Comparison of ENCODE assay signal across 19 cellular contexts in the genomic region with DNA sequence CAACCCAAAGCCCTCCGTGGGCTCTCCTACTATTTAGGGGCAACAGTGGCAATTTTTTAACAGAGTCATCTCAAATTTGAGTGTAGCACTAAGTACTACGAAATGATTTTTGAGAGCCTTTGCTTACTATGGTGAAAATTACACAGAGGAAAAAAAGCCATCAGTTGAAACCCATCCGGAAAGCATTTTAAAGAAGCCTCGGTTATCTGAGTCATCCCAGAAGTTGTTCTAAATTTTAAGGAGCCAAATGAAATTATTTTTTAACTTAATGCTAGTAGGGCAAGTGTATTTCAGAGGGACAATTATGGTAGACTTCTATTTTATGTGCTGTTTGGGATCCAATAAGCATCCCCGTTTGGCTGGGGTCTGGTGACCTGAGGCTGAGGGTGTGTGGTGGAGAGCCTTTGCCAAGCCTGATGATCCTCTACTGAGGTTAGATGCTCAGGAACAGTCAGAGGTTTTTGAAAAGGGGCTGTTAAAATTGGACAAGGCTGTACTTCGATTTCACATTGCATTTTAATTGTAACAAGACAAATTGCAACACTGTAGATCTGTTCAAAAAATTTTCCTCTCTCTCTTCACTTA. TPM values are rescaled to one million over a fixed set of nuclear protein-coding genes. Genes with fewer than 3 reads are reported as not detected.
DNase-seq lines count a peak whose midpoint lies in the region; ATAC-seq and TF ChIP-seq lines count a peak whose summit lies in the region.
"Had no signal": no experiment of that assay in that cellular context is flagged by ENCODE, and none has a peak within 500 bp of the region (broad histone marks: within the 10 kb centered on the region; RNA-seq: fewer than 3 reads in every experiment).

No MANE protein-coding gene starts in this region.

- H3K4me2 ChIP-seq in GM23248 (ENCODE audit: unreplicated experiment) (peak overlapping the region; percentile 77), mesenchymal stem cell (ENCODE audit: low read length, poor library complexity, severe bottlenecking) (no peak overlapping the region)

- no peak overlapping the region for H3K4ac ChIP-seq in mesenchymal stem cell (ENCODE audit: low read depth in 1 of 2, low read length in 2 of 2)

- TF ChIP-seq POLR2A in adrenal gland (IDR thresholded peaks at IDR 0.05): no peak

- H3K4me1 ChIP-seq in GM23248 (ENCODE audit: insufficient read depth): peaks cover 17% of the 10 kb centered on the region
- H3K4me1 ChIP-seq in adrenal gland (replicated peaks in 1 of 2): peaks cover 0 to 10% of the 10 kb centered on the region in 2 donors
- peaks cover 1% of the 10 kb centered on the region for H3K4me1 ChIP-seq in mesenchymal stem cell (ENCODE audit: control insufficient read depth, insufficient read depth, low read depth, low read length)
- H3K4me1 ChIP-seq in subcutaneous abdominal adipose tissue (ENCODE audit: control insufficient read depth in 5 of 5, insufficient read depth in 5 of 5, low read length in 5 of 5): peaks cover 4 to 16% (median 11%) of the 10 kb centered on the region in 5 donors

- peak; percentile 56 for DNase-seq in GM23248
- no peak for DNase-seq in adrenal gland
- DNase-seq in mesenchymal stem cell: no peak
- DNase-seq in activated T-cell treated with anti-CD3 and anti-CD28 coated beads for 4 hours: no peak
- DNase-seq in SHP77 (lab: John Stamatoyannopoulos, UW): no peak
- DNase-seq: activated CD4-positive, alpha-beta T cell treated with anti-CD3 and anti-CD28 coated beads for 1 hour; COR-L47; hippocampal formation; naive B cell; NCI-H1105; NCI-H2081 treated with DMSO at 0.1 percent for 48 hours; RPMI8226; sigmoid colon; stimulated activated CD4-positive, alpha-beta T cell treated with anti-CD3 and anti-CD28 coated beads, Interleukin-2, amount 100 ng/mL, for 24 hours; stimulated activated naive B cell treated with anti-CD40 and anti-IgM and Interleukin-4, amounts not matched to agents 10 μg/mL and 1 μg/mL and 100 μg/mL, for 72 hours had no signal

- no peak overlapping the region for H2BK120ac ChIP-seq in mesenchymal stem cell (ENCODE audit: low read depth, low read length)

- H2BK5ac ChIP-seq in mesenchymal stem cell (ENCODE audit: low read depth, low read length, poor library complexity, severe bottlenecking): no peak overlapping the region

- no peak overlapping the region for H3K14ac ChIP-seq in mesenchymal stem cell (ENCODE audit: low read length in 2 of 2)

- H4K8ac ChIP-seq in mesenchymal stem cell (ENCODE audit: low read length): no peak overlapping the region

- no peak overlapping the region for H2BK15ac ChIP-seq in mesenchymal stem cell (ENCODE audit: low read depth, poor library complexity, severe bottlenecking)

- H3K23ac ChIP-seq in mesenchymal stem cell (ENCODE audit: low read length in 2 of 2): no peak overlapping the region

- H3K36me3 ChIP-seq in GM23248 (ENCODE audit: low read depth) (no peaks in the 10 kb centered on the region), adrenal gland (replicated peaks in 1 of 2) (no peaks in the 10 kb centered on the region), mesenchymal stem cell (ENCODE audit: control insufficient read depth in 1 of 2, insufficient read depth in 2 of 2, low read depth in 1 of 2, low read length in 2 of 2) (no peaks in the 10 kb centered on the region), subcutaneous abdominal adipose tissue (ENCODE audit: control insufficient read depth in 5 of 5, insufficient read depth in 5 of 5, low read length in 5 of 5) (no peaks in the 10 kb centered on the region)
- H3K36me3 ChIP-seq: sigmoid colon, thoracic aorta had no signal

- no peak overlapping the region for H2BK12ac ChIP-seq in mesenchymal stem cell (ENCODE audit: low read length in 2 of 2)

- no peaks in the 10 kb centered on the region for H3K9me2 ChIP-seq in GM23248 (ENCODE audit: insufficient read depth)

- H2AFZ ChIP-seq in GM23248 (no peak overlapping the region), mesenchymal stem cell (ENCODE audit: low read depth, low read length) (no peak overlapping the region)

- in situ Hi-C loops in GM23248 (cut with MboI): no loop called here

- H3K79me1 ChIP-seq in mesenchymal stem cell (replicated peaks; ENCODE audit: low read length, poor library complexity, severe bottlenecking): no peaks in the 10 kb centered on the region

- no peaks in the 10 kb centered on the region for H3K79me2 ChIP-seq in GM23248 (ENCODE audit: insufficient read depth)

- 43 to 44% methylated on average over 6 of the region's 6 CpGs for WGBS in GM23248 (ENCODE audit: low coverage in 1 of 2, low lambda C conversion rate in 2 of 2, missing lambda C conversion rate in 2 of 2), 2 experiments
- WGBS in adrenal gland, 4 donors: 77 to 84% (median 82%) methylated on average over 6 of the region's 6 CpGs
- WGBS in mesenchymal stem cell: 93% methylated on average over 6 of the region's 6 CpGs

- H3F3A ChIP-seq in GM23248 (ENCODE audit: insufficient read depth): peaks cover 24% of the 10 kb centered on the region

- H4K20me1 ChIP-seq in GM23248 (ENCODE audit: insufficient read depth): no peaks in the 10 kb centered on the region

- H3K9me3 ChIP-seq in GM23248 (ENCODE audit: low read depth) (no peaks in the 10 kb centered on the region), adrenal gland (replicated peaks in 1 of 3) (no peaks in the 10 kb centered on the region), mesenchymal stem cell (ENCODE audit: control insufficient read depth, low read length) (no peaks in the 10 kb centered on the region), subcutaneous abdominal adipose tissue (ENCODE audit: control insufficient read depth in 5 of 5, low read length in 5 of 5) (no peaks in the 10 kb centered on the region)
- H3K9me3 ChIP-seq: sigmoid colon, thoracic aorta had no signal

- intact Hi-C loops in adrenal gland (cut with DNase I): no loop called here

- H3K4me3 ChIP-seq in GM23248 (peak overlapping the region; percentile 23; the same call in 1 of the 2 replicates), adrenal gland (no peak overlapping the region), mesenchymal stem cell (ENCODE audit: insufficient read depth in 1 of 2, low read depth in 1 of 2, low read length in 2 of 2) (peak overlapping the region in 1 of 2 experiments; percentile 54), subcutaneous abdominal adipose tissue (ENCODE audit: low read depth in 1 of 5, low read length in 5 of 5) (no peak overlapping the region)
- H3K4me3 ChIP-seq: sigmoid colon, thoracic aorta had no signal

- ATAC-seq in HG02571 (IDR thresholded peaks at IDR 0.05; ENCODE audit: unreplicated experiment): no peak
- ATAC-seq: activated naive CD4-positive, alpha-beta T cell treated with anti-CD3 and anti-CD28 coated beads, Interleukin-2, amount 50 U/mL, for 72 hours; stimulated activated naive B cell treated with anti-CD40 and anti-IgM and Interleukin-4, amounts not matched to agents 10 μg/mL and 1 μg/mL and 100 μg/mL, for 72 hours had no signal

- H2AK5ac ChIP-seq in mesenchymal stem cell (ENCODE audit: low read length, severe bottlenecking): no peak overlapping the region

- no peak for TF ChIP-seq CTCF in adrenal gland (IDR thresholded peaks at IDR 0.05)

- no peak overlapping the region for H3K18ac ChIP-seq in mesenchymal stem cell (ENCODE audit: low read depth in 1 of 2, low read length in 2 of 2)

- H3K9ac ChIP-seq in GM23248 (peak overlapping the region; percentile 18; the same call in 1 of the 2 replicates), mesenchymal stem cell (ENCODE audit: low read length) (peak overlapping the region; percentile 81), subcutaneous abdominal adipose tissue (ENCODE audit: low read length in 5 of 5) (peak overlapping the region in 2 of 5 donors; percentile 42 to 46)

- H3K27me3 ChIP-seq in GM23248 (replicated peaks; ENCODE audit: insufficient read depth) (no peaks in the 10 kb centered on the region), adrenal gland (no peaks in the 10 kb centered on the region), mesenchymal stem cell (ENCODE audit: control insufficient read depth in 1 of 2, insufficient read depth in 1 of 2, low read length in 2 of 2) (no peaks in the 10 kb centered on the region), subcutaneous abdominal adipose tissue (ENCODE audit: control insufficient read depth in 5 of 5, insufficient read depth in 4 of 5, low read length in 5 of 5) (no peaks in the 10 kb centered on the region)
- H3K27me3 ChIP-seq: sigmoid colon had no signal

- H4K91ac ChIP-seq in mesenchymal stem cell (ENCODE audit: low read length): no peak overlapping the region

- H3K27ac ChIP-seq in GM23248 (peak overlapping the region; percentile 57), adrenal gland (peak overlapping the region in 3 of 5 donors; percentile 7 to 57 (median 13)), mesenchymal stem cell (ENCODE audit: low read length, poor library complexity, severe bottlenecking) (peak overlapping the region; percentile 35), subcutaneous abdominal adipose tissue (ENCODE audit: low read depth, low read length) (peak overlapping the region; percentile 13)
- H3K27ac ChIP-seq: sigmoid colon, thoracic aorta had no signal

RNA-seq across cellular contexts. Expression of gene RAPGEF4, which starts 47.0 kb away (rescaled TPM):
- total RNA-seq in GM23248 (2014; rRNA removed; shearing (Covaris generic)): 2.2 TPM in 1 of 2 replicates, not detected in the other
- polyA plus RNA-seq in GM23248 (2016; fragmentation: Nextera tagmentation; extraction: Ambion mirVana) (0.22 TPM in 1 of 2 replicates, not detected in the other), adrenal gland (10 to 100 TPM; 24.8 to 81.5 (median 60.3) TPM)
- 100 to 1,000 TPM in 6 of 8 donors, 10 to 100 TPM in 2; 64.1 to 288 (median 171) TPM for total RNA-seq in adrenal gland
- polyA plus RNA-seq in mesenchymal stem cell (2013, experiment 1 of 2): 0.01 TPM
- polyA plus RNA-seq in mesenchymal stem cell (2013, experiment 2 of 2): 0.05 TPM

Comparison
In these comparisons a context has a peak if more than half of its experiments do, and no peak if none do; other contexts are left out.
1. RNA of gene RAPGEF4, which starts 47.0 kb away (total RNA-seq): 64.1 to 288 TPM in adrenal gland; 2.2 TPM in GM23248; every median in the first group is over 10 times any median in the second.
2. Peak in every context shown above with its lines, with median percentiles within 50 percentile points of each other: H3K27ac ChIP-seq.